10 cellular contexts compared by ENCODE assay signal in the genomic region with DNA sequence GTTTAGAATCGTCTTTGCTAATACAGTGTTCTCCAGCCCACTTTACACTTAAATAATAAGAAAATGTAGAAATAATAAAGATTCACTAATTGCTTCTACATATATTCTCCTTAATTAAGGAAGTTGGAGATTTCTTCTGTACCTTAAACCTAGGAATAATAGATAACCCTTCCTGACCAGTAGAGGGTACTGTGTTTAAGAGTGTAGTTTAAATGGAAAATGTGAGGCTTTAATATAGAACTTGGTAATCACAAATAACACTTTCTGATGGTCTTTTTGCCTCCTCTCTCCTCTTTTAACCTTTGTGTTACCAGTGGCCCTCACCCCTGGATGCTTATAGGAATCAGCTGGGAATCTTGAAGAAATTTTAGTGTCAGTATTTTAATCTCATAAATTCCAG. TPM values are rescaled to one million over a fixed set of nuclear protein-coding genes. Genes with fewer than 3 reads are reported as not detected.
DNase-seq lines count a peak whose midpoint lies in the region; ATAC-seq and TF ChIP-seq lines count a peak whose summit lies in the region.
"Had no signal": no experiment of that assay in that cellular context is flagged by ENCODE, and none has a peak within 500 bp of the region (broad histone marks: within the 10 kb centered on the region; RNA-seq: fewer than 3 reads in every experiment).

No MANE protein-coding gene starts in this region.

- DNase-seq in left ventricle myocardium inferior (no peak), right cardiac atrium (no peak), RKO (ENCODE audit: low spot score) (peak; percentile 47), fibroblast of the conjunctiva (ENCODE audit: low read depth) (peak; percentile 10), NCI-H2081 treated with DMSO at 0.1 percent for 48 hours (lab: John Stamatoyannopoulos, UW) (no peak)
- DNase-seq in activated effector memory CD4-positive, alpha-beta T cell treated with Interleukin-2 at 50 U/mL for 16 hours = no peak
- DNase-seq: activated T-cell treated with anti-CD3 and anti-CD28 coated beads for 4 hours, NCI-H2107 had no signal

- H3K36me3 ChIP-seq in left ventricle myocardium inferior (peaks cover 64% of the 10 kb centered on the region), gastroesophageal sphincter (peaks cover 0 to 56% of the 10 kb centered on the region in 2 donors)

- no peaks in the 10 kb centered on the region for H3K9me3 ChIP-seq in left ventricle myocardium inferior (replicated peaks)
- no peaks in the 10 kb centered on the region for H3K9me3 ChIP-seq in right cardiac atrium (ENCODE audit: control insufficient read depth, low read length)
- no peaks in the 10 kb centered on the region for H3K9me3 ChIP-seq in gastroesophageal sphincter

- 76% methylated on average over 1 of the region's 1 CpG for WGBS in right cardiac atrium
- WGBS in gastroesophageal sphincter (ENCODE audit: low coverage in 1 of 2), 2 donors = 85% methylated on average over 1 of the region's 1 CpG; no CpG with 5 or more reads in 1 of the 2 donors

- TF ChIP-seq CTCF in left ventricle myocardium inferior (IDR thresholded peaks at IDR 0.05; ENCODE audit: borderline replicate concordance) (peak; percentile 52), gastroesophageal sphincter (IDR thresholded peaks at IDR 0.05) (peak in 1 of 4 experiments; percentile 12)

- no peak for ATAC-seq in right cardiac atrium
- ATAC-seq in GM21528 (IDR thresholded peaks at IDR 0.05; ENCODE audit: low FRiP score, unreplicated experiment) = no peak
- no peak for ATAC-seq in gastroesophageal sphincter

- H3K4me3 ChIP-seq in left ventricle myocardium inferior (no peak overlapping the region), right cardiac atrium (ENCODE audit: low read length) (no peak overlapping the region), gastroesophageal sphincter (no peak overlapping the region)

- TF ChIP-seq POLR2A in gastroesophageal sphincter (IDR thresholded peaks at IDR 0.05) = no peak

- intact Hi-C loops in left ventricle myocardium inferior (cut with micrococcal nuclease) (no loop called here), right cardiac atrium (cut with DNase I) (loop anchor here in 2 of 4 donors (5.0 kb wide), 1 partner anchor 118 kb away; no protein-coding TSS in a partner anchor)

- H3K27me3 ChIP-seq in left ventricle myocardium inferior (ENCODE audit: low read depth) = no peaks in the 10 kb centered on the region
- no peaks in the 10 kb centered on the region for H3K27me3 ChIP-seq in right cardiac atrium (ENCODE audit: control insufficient read depth, insufficient read depth)
- no peaks in the 10 kb centered on the region for H3K27me3 ChIP-seq in gastroesophageal sphincter

- no peak for TF ChIP-seq EP300 in gastroesophageal sphincter (IDR thresholded peaks at IDR 0.05)

- H3K27ac ChIP-seq in left ventricle myocardium inferior (replicated peaks) (no peak overlapping the region), right cardiac atrium (ENCODE audit: low read length) (no peak overlapping the region), gastroesophageal sphincter (no peak overlapping the region)

- no peaks in the 10 kb centered on the region for H3K4me1 ChIP-seq in left ventricle myocardium inferior
- H3K4me1 ChIP-seq in right cardiac atrium (ENCODE audit: control insufficient read depth, insufficient read depth, low read length) = no peaks in the 10 kb centered on the region
- no peaks in the 10 kb centered on the region for H3K4me1 ChIP-seq in gastroesophageal sphincter

RNA-seq across cellular contexts. Expression of gene POMP, which starts 20.7 kb away (rescaled TPM):
- 101 TPM for total RNA-seq in left ventricle myocardium inferior
- total RNA-seq in right cardiac atrium = 100 to 1,000 TPM in 1 of 4 donors, 10 to 100 TPM in 3; 75.3 to 101 (median 96.8) TPM
- 147 TPM for polyA plus RNA-seq in right cardiac atrium
- 10 to 100 TPM; 47.6 to 71.6 (median 60.1) TPM for total RNA-seq in gastroesophageal sphincter

RNA-seq across cellular contexts. Expression of gene SLC46A3, which starts 39.1 kb away (rescaled TPM):
- total RNA-seq in left ventricle myocardium inferior (16.7 TPM), right cardiac atrium (10 to 100 TPM; 14.1 to 22.2 (median 20.5) TPM), gastroesophageal sphincter (10 to 100 TPM in 3 of 4 donors, 1 to 10 TPM in 1; 8.3 to 20.7 (median 12.0) TPM)
- 16.5 TPM for polyA plus RNA-seq in right cardiac atrium

Comparison
In these comparisons a context has a peak if more than half of its experiments do, and no peak if none do; other contexts are left out.
1. DNase-seq: peak in RKO (single experiment) and fibroblast of the conjunctiva (single experiment); none in left ventricle myocardium inferior (single experiment), right cardiac atrium (0 of 3), NCI-H2081 treated with DMSO at 0.1 percent for 48 hours (single experiment) and activated effector memory CD4-positive, alpha-beta T cell treated with Interleukin-2 at 50 U/mL for 16 hours (single experiment).